In the genomic region with DNA sequence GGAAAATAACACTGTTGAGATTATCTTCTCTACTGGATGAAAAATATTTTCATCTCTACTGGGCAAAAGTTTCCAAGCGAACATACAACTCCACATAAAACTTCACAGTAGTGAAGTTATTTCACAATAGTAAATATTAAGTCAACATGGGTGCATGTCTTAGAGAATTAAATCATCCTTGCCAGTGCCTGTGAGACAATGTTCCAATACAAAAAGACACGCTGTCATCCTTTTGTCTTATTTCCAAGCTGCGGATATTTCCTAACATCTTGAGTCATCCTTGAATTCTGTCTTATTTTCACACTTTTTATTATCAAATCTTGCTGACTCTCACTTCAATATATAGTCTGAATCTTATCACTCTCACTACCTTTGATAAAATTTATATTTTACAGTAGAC, we compare ENCODE assay signal across 1 cellular context.
TF ChIP-seq lines count a peak whose summit lies in the region.

No MANE protein-coding gene starts in this region.

TF ChIP-seq in A549, 52 proteins besides CTCF, POLR2A, EP300 and RAD21 (continued from another document):
- TF ChIP-seq JUNB (IDR thresholded peaks at IDR 0.05) = peak; percentile 19; the same call in 1 of the 2 replicates
- no peak for TF ChIP-seq TP53 (CRISPR knock-in tag; IDR thresholded peaks at IDR 0.05)
- TF ChIP-seq, protein P1, sequence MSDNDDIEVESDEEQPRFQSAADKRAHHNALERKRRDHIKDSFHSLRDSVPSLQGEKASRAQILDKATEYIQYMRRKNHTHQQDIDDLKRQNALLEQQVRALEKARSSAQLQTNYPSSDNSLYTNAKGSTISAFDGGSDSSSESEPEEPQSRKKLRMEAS (IDR thresholded peaks at IDR 0.05) = no peak
TF ChIP-seq in A549: peak in this region for 2.
